In the genomic region with DNA sequence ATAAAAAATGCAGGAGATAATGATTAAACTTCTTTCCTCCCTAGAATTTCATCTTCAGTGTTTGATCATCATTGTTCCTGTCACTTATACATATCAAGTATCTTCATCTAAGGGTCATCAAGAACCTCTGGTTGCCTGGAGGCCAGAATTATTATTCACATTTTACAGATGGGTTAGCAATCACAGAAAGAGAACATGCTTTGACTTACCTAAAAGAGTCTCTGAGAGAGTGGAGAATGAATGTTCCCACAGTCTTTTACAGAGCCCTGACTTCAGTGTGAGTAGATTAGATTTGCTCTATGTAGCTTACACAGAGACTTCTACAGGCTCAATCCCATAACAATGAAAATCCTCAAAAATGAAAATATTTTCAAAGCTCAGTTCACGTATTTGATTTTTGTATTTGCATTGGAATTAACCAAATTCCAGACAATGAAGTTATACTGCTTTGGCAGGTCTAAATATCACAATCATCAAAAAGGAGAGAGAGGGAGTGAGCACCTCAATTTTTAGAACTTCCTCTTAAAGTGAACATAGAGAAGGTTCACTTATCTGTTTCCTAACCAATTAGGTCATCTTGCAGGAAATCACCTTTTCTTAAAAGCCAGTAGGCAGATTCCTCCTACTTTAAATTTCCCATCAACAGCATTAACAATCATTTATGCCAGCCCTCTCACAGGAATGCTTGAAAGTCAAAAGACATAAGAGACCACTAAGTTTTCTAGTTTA, we compare ENCODE assay signal across 12 cellular contexts.
A peak's percentile ranks its signal among the peaks of the same experiment; 100 is the strongest.
DNase-seq lines count a peak whose midpoint lies in the region; ATAC-seq and TF ChIP-seq lines count a peak whose summit lies in the region.
"Had no signal": no experiment of that assay in that cellular context is flagged by ENCODE, and none has a peak within 500 bp of the region (broad histone marks: within the 10 kb centered on the region; RNA-seq: fewer than 3 reads in every experiment).

No MANE protein-coding gene starts in this region.

- 98 to 100% methylated on average over 1 of the region's 1 CpG for WGBS in GM23248 (ENCODE audit: low coverage in 1 of 2, low lambda C conversion rate in 2 of 2, missing lambda C conversion rate in 2 of 2), 2 experiments

- H3K4me3 ChIP-seq in CD4-positive, CD25-positive, alpha-beta regulatory T cell (ENCODE audit: low read depth, low read length), result peak overlapping the region; percentile 21
- H3K4me3 ChIP-seq in GM23248 (no peak overlapping the region), osteoblast (ENCODE audit: insufficient read depth, low read length) (no peak overlapping the region), foreskin fibroblast (ENCODE audit: low read depth in 1 of 2, low read length in 2 of 2) (no peak overlapping the region)
- H3K4me3 ChIP-seq: SJCRH30, testis had no signal

- no peaks in the 10 kb centered on the region for H3K36me3 ChIP-seq in CD4-positive, CD25-positive, alpha-beta regulatory T cell (ENCODE audit: control insufficient read depth, insufficient read depth, low read length)
- H3K36me3 ChIP-seq in GM23248 (ENCODE audit: low read depth), result no peaks in the 10 kb centered on the region
- H3K36me3 ChIP-seq in osteoblast (ENCODE audit: insufficient read depth, low read length), result no peaks in the 10 kb centered on the region
- H3K36me3 ChIP-seq: SJCRH30 had no signal

- peaks cover 42% of the 10 kb centered on the region for H3K4me1 ChIP-seq in CD4-positive, CD25-positive, alpha-beta regulatory T cell (ENCODE audit: control insufficient read depth, insufficient read depth, low read length, poor library complexity, severe bottlenecking)
- H3K4me1 ChIP-seq in GM23248 (ENCODE audit: insufficient read depth), result peaks cover 64% of the 10 kb centered on the region
- peaks cover 38% of the 10 kb centered on the region for H3K4me1 ChIP-seq in osteoblast (ENCODE audit: insufficient read depth, low read length)

- peak overlapping the region; percentile 17; the same call in 1 of the 2 replicates for H3K9ac ChIP-seq in GM23248

- no peak for TF ChIP-seq CTCF in brain (conservative IDR thresholded peaks at IDR 0.05)
- TF ChIP-seq CTCF in osteoblast (IDR thresholded peaks at IDR 0.05; ENCODE audit: extremely low read depth, low read depth, low read length), result no peak
- TF ChIP-seq CTCF in foreskin fibroblast (IDR thresholded peaks at IDR 0.05; ENCODE audit: low read depth, low read length), result no peak

- H3K36me3 Mint-ChIP-seq in CD4-positive, CD25-positive, alpha-beta regulatory T cell, result no peaks in the 10 kb centered on the region
- no peaks in the 10 kb centered on the region for H3K36me3 Mint-ChIP-seq in brain

- peaks cover 46 to 78% (median 64%) of the 10 kb centered on the region in 4 donors for H3K4me1 Mint-ChIP-seq in CD4-positive, CD25-positive, alpha-beta regulatory T cell
- peaks cover 65% of the 10 kb centered on the region for H3K4me1 Mint-ChIP-seq in brain

- H3K27me3 ChIP-seq in CD4-positive, CD25-positive, alpha-beta regulatory T cell (ENCODE audit: control insufficient read depth, insufficient read depth, low read length), result no peaks in the 10 kb centered on the region
- H3K27me3 ChIP-seq in GM23248 (replicated peaks; ENCODE audit: insufficient read depth) (no peaks in the 10 kb centered on the region), osteoblast (ENCODE audit: insufficient read depth, low read length) (no peaks in the 10 kb centered on the region)
- H3K27me3 ChIP-seq: SJCRH30, testis had no signal

- in situ Hi-C loops in GM23248 (cut with MboI), result no loop called here

- H2AFZ ChIP-seq in GM23248 (no peak overlapping the region), osteoblast (ENCODE audit: low read length) (no peak overlapping the region)

- H3K4me3 Mint-ChIP-seq in CD4-positive, CD25-positive, alpha-beta regulatory T cell, result peak overlapping the region in 2 of 4 donors; percentile 2 to 49
- peak overlapping the region in 1 of 5 experiments; percentile 52 for H3K4me3 Mint-ChIP-seq in brain

- peaks cover 40% of the 10 kb centered on the region for H3F3A ChIP-seq in GM23248 (ENCODE audit: insufficient read depth)

- H3K9me3 Mint-ChIP-seq in CD4-positive, CD25-positive, alpha-beta regulatory T cell, result no peaks in the 10 kb centered on the region
- H3K9me3 Mint-ChIP-seq in brain, result no peaks in the 10 kb centered on the region

- DNase-seq in CD4-positive, CD25-positive, alpha-beta regulatory T cell, result no peak
- DNase-seq in GM23248 (peak; percentile 26), osteoblast (ENCODE audit: insufficient read length, low spot score, missing footprints) (no peak), GM19240 (ENCODE audit: insufficient read length, low spot score) (no peak), foreskin fibroblast (no peak), hepatic stellate cell (ENCODE audit: low spot score) (no peak), DMS79 treated with DMSO at 0.1 percent for 48 hours (lab: John Stamatoyannopoulos, UW) (no peak)
- DNase-seq: NCI-H446, SJCRH30, testis had no signal

- H4K20me1 ChIP-seq in GM23248 (ENCODE audit: insufficient read depth) (no peaks in the 10 kb centered on the region), osteoblast (ENCODE audit: insufficient read depth, low read length) (no peaks in the 10 kb centered on the region)

- H3K27me3 Mint-ChIP-seq in CD4-positive, CD25-positive, alpha-beta regulatory T cell, result no peaks in the 10 kb centered on the region
- H3K27me3 Mint-ChIP-seq in brain, result no peaks in the 10 kb centered on the region

- H3K79me2 ChIP-seq in GM23248 (ENCODE audit: insufficient read depth), result no peaks in the 10 kb centered on the region
- no peaks in the 10 kb centered on the region for H3K79me2 ChIP-seq in osteoblast (ENCODE audit: insufficient read depth, low read length)

- H3K27ac Mint-ChIP-seq in CD4-positive, CD25-positive, alpha-beta regulatory T cell, result peak overlapping the region; percentile 58 to 88 (median 63)
- H3K27ac Mint-ChIP-seq in brain, result peak overlapping the region in 3 of 5 experiments; percentile 67 to 79 (median 78)

- H3K4me2 ChIP-seq in GM23248 (ENCODE audit: unreplicated experiment) (peak overlapping the region; percentile 42), osteoblast (ENCODE audit: insufficient read depth, low read length) (no peak overlapping the region)

- no peaks in the 10 kb centered on the region for H3K9me2 ChIP-seq in GM23248 (ENCODE audit: insufficient read depth)

- peak overlapping the region; percentile 58 for H3K27ac ChIP-seq in CD4-positive, CD25-positive, alpha-beta regulatory T cell (ENCODE audit: insufficient read depth, low read length, poor library complexity, severe bottlenecking)
- H3K27ac ChIP-seq in GM23248 (peak overlapping the region; percentile 66), osteoblast (ENCODE audit: low read depth, low read length) (peak overlapping the region; percentile 10)
- H3K27ac ChIP-seq: SJCRH30 had no signal

- peak in 1 of 2 donors; percentile 25 for ATAC-seq in CD4-positive, CD25-positive, alpha-beta regulatory T cell (ENCODE audit: low read depth in 2 of 2)
- ATAC-seq: left lobe of liver had no signal

- no peaks in the 10 kb centered on the region for H3K9me3 ChIP-seq in CD4-positive, CD25-positive, alpha-beta regulatory T cell (ENCODE audit: control insufficient read depth in 2 of 2, low read length in 2 of 2)
- H3K9me3 ChIP-seq in GM23248 (ENCODE audit: low read depth) (no peaks in the 10 kb centered on the region), osteoblast (ENCODE audit: low read depth, low read length) (no peaks in the 10 kb centered on the region)
- H3K9me3 ChIP-seq: SJCRH30, testis had no signal

Comparison
In these comparisons a context has a peak if more than half of its experiments do, and no peak if none do; other contexts are left out.
1. H3K27ac ChIP-seq: peak in every context shown above with its lines; median percentile 66 in GM23248; 58 in CD4-positive, CD25-positive, alpha-beta regulatory T cell; 10 in osteoblast.